In the genomic region with DNA sequence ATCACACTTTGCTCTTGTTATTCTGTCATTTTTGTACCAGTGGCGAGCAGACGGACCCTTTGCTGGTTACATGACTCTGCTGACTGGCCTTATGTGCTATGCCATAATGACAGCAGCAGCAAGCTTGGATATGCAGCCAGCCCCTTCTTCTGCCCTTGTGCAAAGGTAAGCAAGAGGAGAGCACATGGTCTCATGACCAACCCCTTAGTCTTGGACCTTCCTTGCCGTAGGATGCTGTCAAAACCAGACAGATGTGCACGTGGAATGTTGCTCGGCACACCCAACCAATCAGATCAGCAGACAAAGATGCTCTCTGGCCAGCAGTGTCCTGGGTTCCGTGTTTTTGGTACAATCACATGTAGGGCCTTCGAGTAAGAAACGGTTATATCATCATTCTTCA, we compare ENCODE assay signal across 1 cellular context.
TF ChIP-seq lines count a peak whose summit lies in the region.

No MANE protein-coding gene starts in this region.

TF ChIP-seq in IMR-90, 13 proteins besides CTCF, POLR2A, EP300 and RAD21 (continued from another document):
- TF ChIP-seq SMC3 (IDR thresholded peaks at IDR 0.05; ENCODE audit: low read depth, low read length) (no peak), FOS (IDR thresholded peaks at IDR 0.05; ENCODE audit: low read depth, low read length) (no peak), MAFK (IDR thresholded peaks at IDR 0.05; ENCODE audit: low read depth, low read length) (no peak)
- TF ChIP-seq, protein P1, sequence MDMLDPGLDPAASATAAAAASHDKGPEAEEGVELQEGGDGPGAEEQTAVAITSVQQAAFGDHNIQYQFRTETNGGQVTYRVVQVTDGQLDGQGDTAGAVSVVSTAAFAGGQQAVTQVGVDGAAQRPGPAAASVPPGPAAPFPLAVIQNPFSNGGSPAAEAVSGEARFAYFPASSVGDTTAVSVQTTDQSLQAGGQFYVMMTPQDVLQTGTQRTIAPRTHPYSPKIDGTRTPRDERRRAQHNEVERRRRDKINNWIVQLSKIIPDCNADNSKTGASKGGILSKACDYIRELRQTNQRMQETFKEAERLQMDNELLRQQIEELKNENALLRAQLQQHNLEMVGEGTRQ (IDR thresholded peaks at IDR 0.05; ENCODE audit: low read depth, low read length) = no peak
TF ChIP-seq in IMR-90: peak in this region for 0.
